ENCODE assay signal across 8 cellular contexts in genomic region chr6:53811082-53811481, GRCh38. TPM values are rescaled to one million over a fixed set of nuclear protein-coding genes. Genes with fewer than 3 reads are reported as not detected.
A peak's percentile ranks its signal among the peaks of the same experiment; 100 is the strongest.
DNase-seq lines count a peak whose midpoint lies in the region; ATAC-seq and TF ChIP-seq lines count a peak whose summit lies in the region.

No MANE protein-coding gene starts in this region.

- no peak overlapping the region for H3K4me3 ChIP-seq in prostate gland
- H3K4me3 ChIP-seq in uterus = no peak overlapping the region

- ATAC-seq in GM19468 (IDR thresholded peaks at IDR 0.05; ENCODE audit: extremely low read depth, unreplicated experiment) (peak; percentile 90), HG03469 (IDR thresholded peaks at IDR 0.05; ENCODE audit: unreplicated experiment) (peak; percentile 90)

- 38% methylated on average over 4 of the region's 4 CpGs for WGBS in prostate gland

- TF ChIP-seq POLR2A in prostate gland (IDR thresholded peaks at IDR 0.05) (no peak), uterus (IDR thresholded peaks at IDR 0.05) (no peak)

- no peak for TF ChIP-seq CTCF in prostate gland (IDR thresholded peaks at IDR 0.05)
- TF ChIP-seq CTCF in uterus (IDR thresholded peaks at IDR 0.05) = no peak

- peaks cover 4% of the 10 kb centered on the region for H3K4me1 ChIP-seq in prostate gland (replicated peaks)
- H3K4me1 ChIP-seq in uterus = no peaks in the 10 kb centered on the region

- peak overlapping the region; percentile 53 to 64 for H3K27ac ChIP-seq in prostate gland
- H3K27ac ChIP-seq in uterus = no peak overlapping the region

- H3K9me3 ChIP-seq in prostate gland (no peaks in the 10 kb centered on the region), uterus (no peaks in the 10 kb centered on the region)

- no peaks in the 10 kb centered on the region for H3K27me3 ChIP-seq in prostate gland (replicated peaks; ENCODE audit: insufficient read depth)
- no peaks in the 10 kb centered on the region for H3K27me3 ChIP-seq in uterus

- DNase-seq in DMS53 (lab: John Stamatoyannopoulos, UW) = peak; percentile 98
- peak; percentile 49 for DNase-seq in astrocyte of the hippocampus (ENCODE audit: low read depth, low spot score)
- peak; percentile 92 for DNase-seq in prostate gland (ENCODE audit: low spot score)
- no peak for DNase-seq in uterus
- no peak for DNase-seq in stimulated activated CD4-positive, alpha-beta T cell treated with anti-CD3 and anti-CD28 coated beads, Interleukin-15, amount 100 ng/mL, for 24 hours
- DNase-seq in HuH-7 (ENCODE audit: low spot score) = no peak

- intact Hi-C loops in prostate gland (cut with DNase I) (no loop called here), uterus (cut with DNase I; ENCODE audit: low total_unique reads) (no loop called here)

- H3K36me3 ChIP-seq in prostate gland (no peaks in the 10 kb centered on the region), uterus (no peaks in the 10 kb centered on the region)

RNA-seq across cellular contexts. Expression of gene LRRC1, which starts 16.3 kb away (rescaled TPM):
- total RNA-seq in prostate gland (10 to 100 TPM; 25.0 to 25.6 TPM), uterus (10 to 100 TPM in 3 of 4 donors, 1 to 10 TPM in 1; 4.4 to 39.7 (median 17.7) TPM)

Comparison
In these comparisons a context has a peak if more than half of its experiments do, and no peak if none do; other contexts are left out.
1. DNase-seq: peak in DMS53 (single experiment), astrocyte of the hippocampus (single experiment) and prostate gland (single experiment); none in uterus (0 of 2), stimulated activated CD4-positive, alpha-beta T cell treated with anti-CD3 and anti-CD28 coated beads, Interleukin-15, amount 100 ng/mL, for 24 hours (single experiment) and HuH-7 (single experiment).
2. H3K27ac ChIP-seq: peak in prostate gland (2 of 2); none in uterus (0 of 2).